In the genomic region with DNA sequence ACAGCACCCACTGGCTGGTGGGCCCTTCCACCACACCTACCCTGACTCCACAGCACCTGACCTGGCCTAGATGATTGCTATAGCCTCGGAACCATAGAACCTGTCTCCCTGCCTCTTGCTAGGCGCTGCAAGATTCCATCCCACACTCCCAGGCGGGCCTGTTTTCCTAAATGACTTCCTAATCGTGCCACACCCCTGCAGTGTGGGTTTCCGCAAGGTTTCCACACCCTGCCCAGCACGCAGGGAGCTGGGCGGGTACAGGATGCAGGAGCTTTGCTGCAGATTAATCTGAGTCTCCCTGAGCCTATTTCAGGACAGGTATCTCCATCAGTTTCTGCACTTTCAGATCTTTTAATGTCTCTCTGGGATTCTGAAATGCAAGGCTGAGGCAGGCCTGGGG, we compare ENCODE assay signal across 19 cellular contexts.
DNase-seq lines count a peak whose midpoint lies in the region; ATAC-seq, FAIRE-seq and TF ChIP-seq lines count a peak whose summit lies in the region.
"Had no signal": no experiment of that assay in that cellular context is flagged by ENCODE, and none has a peak within 500 bp of the region (broad histone marks: within the 10 kb centered on the region; RNA-seq: fewer than 3 reads in every experiment).

No MANE protein-coding gene starts in this region.

- H3K27ac ChIP-seq in IMR-90 (ENCODE audit: insufficient read depth, low read length): 0 out of 2 replicates have a peak overlapping the region, but pooled peaks have one; percentile 4
- no peak overlapping the region for H3K27ac ChIP-seq in astrocyte (ENCODE audit: low read depth, low read length)
- no peak overlapping the region for H3K27ac ChIP-seq in gastroesophageal sphincter
- H3K27ac ChIP-seq in mesendoderm (ENCODE audit: low read depth, low read length): no peak overlapping the region
- H3K27ac ChIP-seq: thoracic aorta had no signal

- H3K4me3 ChIP-seq in IMR-90 (ENCODE audit: insufficient read depth, low read depth, low read length) (no peak overlapping the region), astrocyte (ENCODE audit: insufficient read depth, low read depth, low read length) (no peak overlapping the region), gastroesophageal sphincter (no peak overlapping the region), mesendoderm (ENCODE audit: low read length) (no peak overlapping the region)
- H3K4me3 ChIP-seq: GM12878, thoracic aorta had no signal

- in situ Hi-C loops in IMR-90 (cut with MboI; ENCODE audit: low sequenced_read_pairs): no loop called here

- H3K9me3 ChIP-seq in IMR-90 (ENCODE audit: control insufficient read depth, insufficient read depth, low read length) (no peaks in the 10 kb centered on the region), astrocyte (ENCODE audit: insufficient read depth, low read depth, low read length) (no peaks in the 10 kb centered on the region), gastroesophageal sphincter (no peaks in the 10 kb centered on the region)
- H3K9me3 ChIP-seq: BE2C, thoracic aorta had no signal

- ATAC-seq in IMR-90 (ENCODE audit: low read depth) (no peak), gastroesophageal sphincter (peak; percentile 31), GM19023 (IDR thresholded peaks at IDR 0.05; ENCODE audit: unreplicated experiment) (no peak)
- ATAC-seq in stimulated activated memory B cell treated with anti-CD40 and anti-IgM and Interleukin-4, amounts not matched to agents 10 μg/mL and 1 μg/mL and 100 μg/mL, for 72 hours: no peak
- ATAC-seq: GM12878, Panc1, sciatic nerve had no signal

- H2BK15ac ChIP-seq in IMR-90 (ENCODE audit: low read depth, low read length) (no peak overlapping the region), mesendoderm (replicated peaks; ENCODE audit: low read depth) (no peak overlapping the region)

- no peak for TF ChIP-seq EP300 in gastroesophageal sphincter (IDR thresholded peaks at IDR 0.05)

- no peak overlapping the region for H4K5ac ChIP-seq in IMR-90 (ENCODE audit: low read depth, low read length)
- no peak overlapping the region for H4K5ac ChIP-seq in mesendoderm (ENCODE audit: low read length)

- dilution Hi-C loops in IMR-90 (cut with HindIII; ENCODE audit: low sequenced_read_pairs, unreplicated experiment): no loop called here

- 92% methylated on average over 4 of the region's 7 CpGs; no CpG with 5 or more reads in 1 of the 2 experiments for WGBS in IMR-90 (ENCODE audit: extremely low coverage in 2 of 2, insufficient read length in 1 of 2), 2 experiments
- 97 to 100% methylated on average over 5 to 6 of the region's 7 CpGs for WGBS in gastroesophageal sphincter (ENCODE audit: low coverage in 1 of 2), 2 donors
- no CpG with 5 or more reads among the region's 7 CpGs for WGBS in mesendoderm (ENCODE audit: extremely low coverage, insufficient coverage, low lambda C conversion rate)

- DNase-seq in IMR-90: no peak
- no peak for DNase-seq in astrocyte (ENCODE audit: low read depth)
- no peak for DNase-seq in mesendoderm
- DNase-seq in DMS153 treated with DMSO at 0.1 percent for 48 hours (lab: John Stamatoyannopoulos, UW; ENCODE audit: unreplicated experiment): no peak
- DNase-seq: activated CD4-positive, alpha-beta T cell treated with anti-CD3 and anti-CD28 coated beads, Interleukin-2, amount 50 U/mL, for 4 hours; activated naive CD4-positive, alpha-beta T cell treated with anti-CD3 and anti-CD28 coated beads, Interleukin-2, amount 10 ng/mL, durations not matched to agents 7 days and 5 days; activated T-cell treated with anti-CD3 and anti-CD28 coated beads for 4 hours; BE2C; GDM1; KBM-7; NCI-H1092 treated with DMSO at 0.1 percent for 48 hours; stimulated activated CD4-positive, alpha-beta T cell treated with anti-CD3 and anti-CD28 coated beads, Interleukin-2, amount 100 ng/mL, for 48 hours had no signal

- H3K9ac ChIP-seq in IMR-90 (ENCODE audit: low read depth, low read length) (no peak overlapping the region), astrocyte (ENCODE audit: low read length) (peak overlapping the region; percentile 12), mesendoderm (ENCODE audit: low read length) (no peak overlapping the region)

- POLR2A ChIA-PET in IMR-90 (lab: Charles Lee; ENCODE audit: unreplicated experiment): no interaction called here

- H3K36me3 Mint-ChIP-seq in astrocyte (ENCODE audit: low read depth, unreplicated experiment): peaks cover 14% of the 10 kb centered on the region
- no peaks in the 10 kb centered on the region for H3K36me3 Mint-ChIP-seq in stimulated activated memory B cell treated with anti-CD40 and anti-IgM and Interleukin-4, amounts not matched to agents 10 μg/mL and 1 μg/mL and 100 μg/mL, for 72 hours
- H3K36me3 Mint-ChIP-seq: activated naive CD4-positive, alpha-beta T cell treated with anti-CD3 and anti-CD28 coated beads, Interleukin-2, amount 10 ng/mL, durations not matched to agents 7 days and 5 days had no signal

- H4K20me1 ChIP-seq in IMR-90 (ENCODE audit: insufficient read depth, low read length) (peaks cover 55% of the 10 kb centered on the region), astrocyte (ENCODE audit: insufficient read depth, low read length) (peaks cover 59% of the 10 kb centered on the region)

- H3K18ac ChIP-seq in IMR-90 (ENCODE audit: low read depth, low read length) (no peak overlapping the region), mesendoderm (ENCODE audit: low read length) (no peak overlapping the region)

- H3K27ac Mint-ChIP-seq in astrocyte (ENCODE audit: unreplicated experiment): peak overlapping the region; percentile 27
- peak overlapping the region; percentile 19 for H3K27ac Mint-ChIP-seq in stimulated activated memory B cell treated with anti-CD40 and anti-IgM and Interleukin-4, amounts not matched to agents 10 μg/mL and 1 μg/mL and 100 μg/mL, for 72 hours
- H3K27ac Mint-ChIP-seq: activated naive CD4-positive, alpha-beta T cell treated with anti-CD3 and anti-CD28 coated beads, Interleukin-2, amount 10 ng/mL, durations not matched to agents 7 days and 5 days had no signal

- TF ChIP-seq POLR2A in IMR-90 (IDR thresholded peaks at IDR 0.05; ENCODE audit: low read depth, low read length) (no peak), gastroesophageal sphincter (IDR thresholded peaks at IDR 0.05) (no peak)

- H3K56ac ChIP-seq in IMR-90 (ENCODE audit: extremely low read depth, insufficient read depth, low read length): no peak overlapping the region
- no peak overlapping the region for H3K56ac ChIP-seq in mesendoderm (ENCODE audit: low read length)

- no peak overlapping the region for H2AK9ac ChIP-seq in IMR-90 (replicated peaks; ENCODE audit: low read depth, low read length, poor library complexity)

- no peak overlapping the region for H3K4me3 Mint-ChIP-seq in astrocyte (ENCODE audit: unreplicated experiment)
- no peak overlapping the region for H3K4me3 Mint-ChIP-seq in stimulated activated memory B cell treated with anti-CD40 and anti-IgM and Interleukin-4, amounts not matched to agents 10 μg/mL and 1 μg/mL and 100 μg/mL, for 72 hours
- H3K4me3 Mint-ChIP-seq: activated naive CD4-positive, alpha-beta T cell treated with anti-CD3 and anti-CD28 coated beads, Interleukin-2, amount 10 ng/mL, durations not matched to agents 7 days and 5 days had no signal

- peaks cover 96% of the 10 kb centered on the region for H3K79me2 ChIP-seq in astrocyte (ENCODE audit: insufficient read depth, low read length)
- H3K79me2 ChIP-seq in mesendoderm (ENCODE audit: control insufficient read depth, insufficient read depth, low read length): peaks cover 69% of the 10 kb centered on the region

- H2BK20ac ChIP-seq in IMR-90 (ENCODE audit: low read depth, low read length): no peak overlapping the region

- H3K27me3 ChIP-seq in IMR-90 (ENCODE audit: control insufficient read depth, insufficient read depth, low read length) (no peaks in the 10 kb centered on the region), astrocyte (ENCODE audit: insufficient read depth, low read length) (no peaks in the 10 kb centered on the region), gastroesophageal sphincter (no peaks in the 10 kb centered on the region), mesendoderm (ENCODE audit: insufficient read depth, low read length, poor library complexity) (no peaks in the 10 kb centered on the region)
- H3K27me3 ChIP-seq: BE2C had no signal

- TF ChIP-seq CTCF in IMR-90 (conservative IDR thresholded peaks at IDR 0.05; ENCODE audit: low read depth, low read length): no peak
- no peak for TF ChIP-seq CTCF in astrocyte (IDR thresholded peaks at IDR 0.05; ENCODE audit: insufficient read depth, low read depth, low read length)
- TF ChIP-seq CTCF in gastroesophageal sphincter (IDR thresholded peaks at IDR 0.05): no peak

- no peaks in the 10 kb centered on the region for H3K9me3 Mint-ChIP-seq in astrocyte (ENCODE audit: unreplicated experiment)
- no peaks in the 10 kb centered on the region for H3K9me3 Mint-ChIP-seq in stimulated activated memory B cell treated with anti-CD40 and anti-IgM and Interleukin-4, amounts not matched to agents 10 μg/mL and 1 μg/mL and 100 μg/mL, for 72 hours
- H3K9me3 Mint-ChIP-seq: activated naive CD4-positive, alpha-beta T cell treated with anti-CD3 and anti-CD28 coated beads, Interleukin-2, amount 10 ng/mL, durations not matched to agents 7 days and 5 days had no signal

- TF ChIP-seq RAD21 in IMR-90 (IDR thresholded peaks at IDR 0.05; ENCODE audit: low read length): no peak

- H3K4me1 ChIP-seq in IMR-90 (ENCODE audit: control insufficient read depth, insufficient read depth, low read length) (peaks cover 43% of the 10 kb centered on the region), astrocyte (ENCODE audit: insufficient read depth, low read length) (peaks cover 35% of the 10 kb centered on the region), gastroesophageal sphincter (peaks cover 0 to 55% (median 5%) of the 10 kb centered on the region in 3 donors), mesendoderm (ENCODE audit: control insufficient read depth, low read depth, low read length) (peaks cover 12% of the 10 kb centered on the region)

- H3K4me2 ChIP-seq in IMR-90 (ENCODE audit: low read depth, low read length) (no peak overlapping the region), astrocyte (ENCODE audit: low read length) (no peak overlapping the region), mesendoderm (ENCODE audit: low read length) (no peak overlapping the region)

- H4K8ac ChIP-seq in IMR-90 (ENCODE audit: low read depth in 2 of 2, low read length in 2 of 2): no peak overlapping the region
- no peak overlapping the region for H4K8ac ChIP-seq in mesendoderm (ENCODE audit: low read depth, low read length)

- peak overlapping the region; percentile 3; the same call in 1 of the 2 replicates for H3K14ac ChIP-seq in IMR-90 (replicated peaks; ENCODE audit: low read depth, low read length)

- no TSS peak for BruUV-seq in IMR-90 (replicated peaks; lab: Mats Ljungman, UMichigan)

- peak overlapping the region; percentile 39 for H2AK5ac ChIP-seq in IMR-90 (ENCODE audit: low read depth, low read length)
- H2AK5ac ChIP-seq in mesendoderm (ENCODE audit: low read length): no peak overlapping the region

- H2AFZ ChIP-seq in IMR-90 (replicated peaks; ENCODE audit: low read length, poor library complexity) (no peak overlapping the region), astrocyte (ENCODE audit: low read depth, low read length) (no peak overlapping the region)

- intact Hi-C loops in IMR-90 (cut with micrococcal nuclease): loop anchor here (5.0 kb wide), 1 partner anchor 39 kb away; no protein-coding TSS in a partner anchor

- H4K91ac ChIP-seq in IMR-90 (ENCODE audit: insufficient read depth, low read depth, low read length): 0 out of 2 replicates have a peak overlapping the region, but pooled peaks have one; percentile 1

- H2BK5ac ChIP-seq in IMR-90 (ENCODE audit: low read depth, low read length, poor library complexity, severe bottlenecking) (no peak overlapping the region), mesendoderm (ENCODE audit: low read length) (no peak overlapping the region)

- peaks cover 55% of the 10 kb centered on the region for H3K4me1 Mint-ChIP-seq in astrocyte (ENCODE audit: low read depth, unreplicated experiment)
- peaks cover 25% of the 10 kb centered on the region for H3K4me1 Mint-ChIP-seq in stimulated activated memory B cell treated with anti-CD40 and anti-IgM and Interleukin-4, amounts not matched to agents 10 μg/mL and 1 μg/mL and 100 μg/mL, for 72 hours

- peaks cover 61% of the 10 kb centered on the region for H3K9me1 ChIP-seq in IMR-90 (ENCODE audit: insufficient read depth, low read length)

- FAIRE-seq in astrocyte (lab: Jason Lieb, UNC): no peak
- FAIRE-seq: GM12878 had no signal

- H3K27me3 Mint-ChIP-seq in astrocyte (ENCODE audit: low read depth, unreplicated experiment): no peaks in the 10 kb centered on the region
- H3K27me3 Mint-ChIP-seq in stimulated activated memory B cell treated with anti-CD40 and anti-IgM and Interleukin-4, amounts not matched to agents 10 μg/mL and 1 μg/mL and 100 μg/mL, for 72 hours: no peaks in the 10 kb centered on the region

- H3K36me3 ChIP-seq in IMR-90 (ENCODE audit: control insufficient read depth, insufficient read depth, low read length) (peaks cover 22% of the 10 kb centered on the region), astrocyte (ENCODE audit: insufficient read depth, low read length) (no peaks in the 10 kb centered on the region), gastroesophageal sphincter (no peaks in the 10 kb centered on the region), mesendoderm (ENCODE audit: control insufficient read depth, insufficient read depth, low read length) (no peaks in the 10 kb centered on the region)
- H3K36me3 ChIP-seq: BE2C, thoracic aorta had no signal

- CTCF ChIA-PET in IMR-90 (lab: Yijun Ruan, JAX): no interaction called here

- H3K4ac ChIP-seq in IMR-90 (ENCODE audit: low read depth, low read length): peak overlapping the region; percentile 34
- no peak overlapping the region for H3K4ac ChIP-seq in mesendoderm (ENCODE audit: low read depth, low read length)

- H3K79me1 ChIP-seq in IMR-90 (ENCODE audit: low read depth in 1 of 2, low read length in 2 of 2) (peaks cover 65 to 99% of the 10 kb centered on the region in 2 experiments), mesendoderm (ENCODE audit: low read length) (peaks cover 62% of the 10 kb centered on the region)

- H2BK120ac ChIP-seq in IMR-90 (ENCODE audit: low read depth, low read length): no peak overlapping the region
- no peak overlapping the region for H2BK120ac ChIP-seq in mesendoderm (ENCODE audit: low read depth, low read length)

- H3K23ac ChIP-seq in IMR-90 (ENCODE audit: low read depth, low read length): no peak overlapping the region
- no peak overlapping the region for H3K23ac ChIP-seq in mesendoderm (ENCODE audit: low read length)
